8 cellular contexts compared by ENCODE assay signal in the genomic region with DNA sequence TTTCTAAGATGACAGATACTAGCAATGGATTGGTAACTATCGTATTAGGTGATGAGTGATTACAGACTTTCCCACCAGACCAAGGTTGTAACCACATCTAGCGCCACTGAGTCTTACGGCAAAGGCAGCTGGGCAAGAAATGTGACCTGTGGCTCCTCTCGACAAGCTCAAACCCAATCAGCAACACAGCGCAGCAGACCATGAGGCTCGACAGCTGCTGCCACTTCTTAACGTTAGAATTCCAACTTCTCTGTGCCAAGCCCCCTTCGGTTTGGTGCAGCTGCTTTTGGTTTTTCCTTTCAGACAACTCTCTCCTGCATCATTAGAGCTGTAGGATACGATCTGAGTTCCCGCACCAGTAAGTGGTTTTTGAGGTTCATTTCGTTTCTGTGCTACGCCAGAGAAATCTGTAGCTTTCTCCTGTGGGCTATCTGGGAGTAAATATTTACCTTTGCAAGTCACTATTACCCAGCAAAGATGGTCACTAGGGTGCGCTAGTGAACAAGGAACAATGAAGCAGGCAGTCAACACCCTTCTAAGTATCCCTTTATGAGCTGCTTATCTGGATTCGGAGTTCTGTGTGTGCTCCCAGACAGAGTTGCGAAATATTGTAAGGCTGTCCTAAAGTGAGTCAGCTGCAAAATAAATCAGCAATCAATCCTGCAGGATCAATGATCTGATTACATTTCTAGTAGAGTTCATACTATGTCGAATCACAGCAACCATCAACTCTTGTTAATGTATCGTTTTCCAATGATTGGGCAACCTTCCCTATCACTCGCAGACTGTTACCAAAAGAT.
DNase-seq lines count a peak whose midpoint lies in the region; ATAC-seq and TF ChIP-seq lines count a peak whose summit lies in the region.

No MANE protein-coding gene starts in this region.

- peak; percentile 91 for TF ChIP-seq CTCF in C4-2B (conservative IDR thresholded peaks at IDR 0.05)

- H3K4me1 Mint-ChIP-seq in activated CD4-positive, alpha-beta T cell treated with anti-CD3 and anti-CD28 coated beads, Interleukin-2, amount 10 ng/mL, durations not matched to agents 24 days and 14 days, result peaks cover 5% of the 10 kb centered on the region
- H3K4me1 Mint-ChIP-seq in stimulated activated naive CD8-positive, alpha-beta T cell treated with anti-CD3 and anti-CD28 coated beads, Interleukin-15, amount 100 ng/mL, for 72 hours, result peaks cover 5% of the 10 kb centered on the region

- ATAC-seq in GM18909 (IDR thresholded peaks at IDR 0.05; ENCODE audit: poor library complexity, unreplicated experiment) (peak; percentile 79), HG03378 (IDR thresholded peaks at IDR 0.05; ENCODE audit: unreplicated experiment) (peak; percentile 83)
- peak; percentile 82 for ATAC-seq in stimulated activated naive CD8-positive, alpha-beta T cell treated with anti-CD3 and anti-CD28 coated beads, Interleukin-15, amount 100 ng/mL, for 72 hours

- H3K9me3 ChIP-seq in mucosa of rectum (ENCODE audit: control insufficient read depth in 2 of 2, low read length in 2 of 2), result no peaks in the 10 kb centered on the region

- peaks cover 0 to 2% of the 10 kb centered on the region in 2 donors for H3K36me3 ChIP-seq in mucosa of rectum (ENCODE audit: control insufficient read depth in 2 of 2, insufficient read depth in 2 of 2, low read length in 2 of 2)

- H3K27me3 ChIP-seq in mucosa of rectum (ENCODE audit: control insufficient read depth in 2 of 2, insufficient read depth in 2 of 2, low read length in 2 of 2), result no peaks in the 10 kb centered on the region

- intact Hi-C loops in activated CD4-positive, alpha-beta T cell treated with anti-CD3 and anti-CD28 coated beads, Interleukin-2, amount 10 ng/mL, durations not matched to agents 24 days and 14 days (cut with micrococcal nuclease), result loop anchor here (5.0 to 10.0 kb wide), 2 partner anchors 46 to 242 kb away; no protein-coding TSS in a partner anchor

- H3K27ac ChIP-seq in C4-2B (no peak overlapping the region), epithelial cell of prostate (no peak overlapping the region), mucosa of rectum (ENCODE audit: low read depth in 2 of 2, low read length in 2 of 2) (no peak overlapping the region)

- peak overlapping the region; percentile 7 to 59 for H3K4me3 ChIP-seq in mucosa of rectum (ENCODE audit: low read length in 2 of 2)

- H3K36me3 Mint-ChIP-seq in activated CD4-positive, alpha-beta T cell treated with anti-CD3 and anti-CD28 coated beads, Interleukin-2, amount 10 ng/mL, durations not matched to agents 24 days and 14 days (ENCODE audit: low read depth), result no peaks in the 10 kb centered on the region

- peak; percentile 86 for DNase-seq in NCI-H345 (lab: John Stamatoyannopoulos, UW)
- peak; percentile 87 for DNase-seq in activated CD4-positive, alpha-beta T cell treated with anti-CD3 and anti-CD28 coated beads, Interleukin-2, amount 10 ng/mL, durations not matched to agents 24 days and 14 days
- DNase-seq in epithelial cell of prostate (ENCODE audit: low read depth, low spot score), result peak; percentile 60
- DNase-seq in stimulated activated naive CD8-positive, alpha-beta T cell treated with anti-CD3 and anti-CD28 coated beads, Interleukin-15, amount 100 ng/mL, for 72 hours, result peak; percentile 50 to 55

- no peaks in the 10 kb centered on the region for H3K9me3 Mint-ChIP-seq in activated CD4-positive, alpha-beta T cell treated with anti-CD3 and anti-CD28 coated beads, Interleukin-2, amount 10 ng/mL, durations not matched to agents 24 days and 14 days
- H3K9me3 Mint-ChIP-seq in stimulated activated naive CD8-positive, alpha-beta T cell treated with anti-CD3 and anti-CD28 coated beads, Interleukin-15, amount 100 ng/mL, for 72 hours, result no peaks in the 10 kb centered on the region

- no peak overlapping the region for H3K9ac ChIP-seq in mucosa of rectum (ENCODE audit: low read depth in 1 of 2, low read length in 2 of 2)

- H3K27me3 Mint-ChIP-seq in activated CD4-positive, alpha-beta T cell treated with anti-CD3 and anti-CD28 coated beads, Interleukin-2, amount 10 ng/mL, durations not matched to agents 24 days and 14 days, result peaks cover 8% of the 10 kb centered on the region
- peaks cover 39% of the 10 kb centered on the region for H3K27me3 Mint-ChIP-seq in stimulated activated naive CD8-positive, alpha-beta T cell treated with anti-CD3 and anti-CD28 coated beads, Interleukin-15, amount 100 ng/mL, for 72 hours

- H3K4me3 Mint-ChIP-seq in activated CD4-positive, alpha-beta T cell treated with anti-CD3 and anti-CD28 coated beads, Interleukin-2, amount 10 ng/mL, durations not matched to agents 24 days and 14 days, result no peak overlapping the region
- peak overlapping the region in 1 of 2 donors; percentile 39 for H3K4me3 Mint-ChIP-seq in stimulated activated naive CD8-positive, alpha-beta T cell treated with anti-CD3 and anti-CD28 coated beads, Interleukin-15, amount 100 ng/mL, for 72 hours

- no peak overlapping the region for H3K27ac Mint-ChIP-seq in activated CD4-positive, alpha-beta T cell treated with anti-CD3 and anti-CD28 coated beads, Interleukin-2, amount 10 ng/mL, durations not matched to agents 24 days and 14 days
- no peak overlapping the region for H3K27ac Mint-ChIP-seq in stimulated activated naive CD8-positive, alpha-beta T cell treated with anti-CD3 and anti-CD28 coated beads, Interleukin-15, amount 100 ng/mL, for 72 hours

- peaks cover 8 to 12% of the 10 kb centered on the region in 2 donors for H3K4me1 ChIP-seq in mucosa of rectum (ENCODE audit: control insufficient read depth in 2 of 2, insufficient read depth in 2 of 2, low read length in 2 of 2)
